In the genomic region with DNA sequence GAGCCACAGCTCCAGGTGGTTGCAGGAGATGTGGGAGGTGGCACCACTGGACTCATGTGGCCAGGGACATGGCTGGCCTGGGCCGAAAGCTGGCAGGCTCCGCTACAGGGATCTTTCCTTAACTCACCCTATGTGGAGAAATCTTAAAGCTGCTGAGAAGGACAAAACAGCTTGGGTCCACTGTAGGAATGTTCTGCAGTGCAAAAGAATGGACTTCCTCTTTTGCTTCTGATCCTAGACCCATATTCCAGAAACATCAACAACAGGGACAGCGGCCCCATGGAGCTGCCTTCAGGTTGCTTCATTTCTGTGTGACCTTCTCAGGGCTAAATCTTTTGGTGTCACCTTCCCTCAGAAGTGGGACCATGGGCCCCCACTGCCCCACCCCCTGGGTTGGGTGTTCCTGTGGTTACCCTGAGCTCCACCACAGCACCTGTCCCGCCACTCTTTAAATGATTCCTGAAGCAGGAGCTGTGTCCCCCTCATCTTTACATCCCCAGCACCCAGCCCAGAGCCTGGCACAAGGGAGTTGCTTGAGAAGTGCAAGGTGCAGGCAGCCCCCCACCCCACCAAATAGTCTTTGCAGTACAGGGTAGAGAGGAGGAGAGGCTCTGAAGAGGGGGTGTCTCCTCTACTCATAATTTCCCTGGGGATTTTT, we compare ENCODE assay signal across 32 cellular contexts.
"Had no signal": no experiment of that assay in that cellular context is flagged by ENCODE, and none has a peak within 500 bp of the region (broad histone marks: within the 10 kb centered on the region; RNA-seq: fewer than 3 reads in every experiment).

No MANE protein-coding gene starts in this region.

- H3K36me3 ChIP-seq: adrenal gland, colonic mucosa, esophagus squamous epithelium, gastroesophageal sphincter had no signal

- H3K4me3 ChIP-seq: adrenal gland, body of pancreas, colonic mucosa, esophagus squamous epithelium, gastroesophageal sphincter had no signal

- H3K4me3 Mint-ChIP-seq: activated CD4-positive, alpha-beta memory T cell treated with anti-CD3 and anti-CD28 coated beads for 36 hours; activated CD4-positive, alpha-beta T cell treated with anti-CD3 and anti-CD28 coated beads for 36 hours; activated CD4-positive, alpha-beta T cell treated with anti-CD3 and anti-CD28 coated beads, Interleukin-2, amount 10 ng/mL, durations not matched to agents 24 days and 14 days; activated CD8-positive, alpha-beta memory T cell treated with anti-CD3 and anti-CD28 coated beads, Interleukin-2, amount 10 ng/mL, durations not matched to agents 7 days and 5 days; activated CD8-positive, alpha-beta T cell treated with anti-CD3 and anti-CD28 coated beads, Interleukin-2, amount 10 ng/mL, durations not matched to agents 7 days and 5 days; activated naive CD4-positive, alpha-beta T cell treated with anti-CD3 and anti-CD28 coated beads for 36 hours; activated naive CD4-positive, alpha-beta T cell treated with anti-CD3 and anti-CD28 coated beads, Interleukin-2, amount 50 U/mL, for 24 hours; activated naive CD8-positive, alpha-beta T cell treated with anti-CD3 and anti-CD28 coated beads for 36 hours; activated naive CD8-positive, alpha-beta T cell treated with anti-CD3 and anti-CD28 coated beads, Interleukin-2, amount 50 U/mL, for 24 hours; activated T-helper 1 cell treated with anti-CD3 and anti-CD28 coated beads, Interleukin-12 subunit alpha, Interleukin-12 subunit beta, Interleukin-2, Interleukin-4 antibody, amounts not matched to agents 30 ng/mL and 10 ng/mL and 1 ng/mL, durations not matched to agents 14 hours and 24 hours and 36 hours had no signal

- H3K4me1 Mint-ChIP-seq: activated CD4-positive, alpha-beta T cell treated with anti-CD3 and anti-CD28 coated beads for 36 hours; activated CD8-positive, alpha-beta memory T cell treated with anti-CD3 and anti-CD28 coated beads, Interleukin-2, amount 10 ng/mL, durations not matched to agents 7 days and 5 days; activated naive CD4-positive, alpha-beta T cell treated with anti-CD3 and anti-CD28 coated beads, Interleukin-2, amount 50 U/mL, for 24 hours; activated naive CD8-positive, alpha-beta T cell treated with anti-CD3 and anti-CD28 coated beads for 36 hours; activated naive CD8-positive, alpha-beta T cell treated with anti-CD3 and anti-CD28 coated beads, Interleukin-2, amount 50 U/mL, for 24 hours had no signal

- H3K27ac ChIP-seq: adrenal gland, body of pancreas, colonic mucosa, epithelial cell of prostate, esophagus squamous epithelium, gastroesophageal sphincter had no signal

- ATAC-seq: activated CD4-positive, alpha-beta T cell treated with anti-CD3 and anti-CD28 coated beads for 36 hours; activated CD8-positive, alpha-beta memory T cell treated with anti-CD3 and anti-CD28 coated beads, Interleukin-2, amount 10 ng/mL, durations not matched to agents 7 days and 5 days; activated CD8-positive, alpha-beta T cell treated with anti-CD3 and anti-CD28 coated beads, Interleukin-2, amount 10 ng/mL, durations not matched to agents 7 days and 5 days; activated naive CD8-positive, alpha-beta T cell treated with anti-CD3 and anti-CD28 coated beads, Interleukin-2, amount 50 U/mL, for 24 hours; body of pancreas; gastroesophageal sphincter had no signal

- H3K4me1 ChIP-seq: colonic mucosa, gastroesophageal sphincter had no signal

- DNase-seq: activated CD4-positive, alpha-beta memory T cell treated with anti-CD3 and anti-CD28 coated beads for 36 hours; activated CD4-positive, alpha-beta T cell treated with anti-CD3 and anti-CD28 coated beads for 36 hours; activated CD4-positive, alpha-beta T cell treated with anti-CD3 and anti-CD28 coated beads, Interleukin-2, amount 10 ng/mL, durations not matched to agents 24 days and 14 days; activated CD4-positive, CD25-positive, alpha-beta regulatory T cell; activated CD4-positive, CD25-positive, alpha-beta regulatory T cell treated with anti-CD3 and anti-CD28 coated beads, Interleukin-2, amount 50 U/mL, for 72 hours; activated CD8-positive, alpha-beta memory T cell treated with anti-CD3 and anti-CD28 coated beads, Interleukin-2, amount 10 ng/mL, durations not matched to agents 7 days and 5 days; activated CD8-positive, alpha-beta memory T cell treated with anti-CD3 and anti-CD28 coated beads, Interleukin-2, amount 50 U/mL, for 4 hours; activated CD8-positive, alpha-beta T cell treated with anti-CD3 and anti-CD28 coated beads, Interleukin-2, amount 10 ng/mL, durations not matched to agents 7 days and 5 days; activated effector memory CD4-positive, alpha-beta T cell treated with anti-CD3 and anti-CD28 coated beads, Interleukin-2, amount 50 U/mL, for 16 hours; activated naive CD4-positive, alpha-beta T cell treated with anti-CD3 and anti-CD28 coated beads for 36 hours; activated naive CD8-positive, alpha-beta T cell treated with anti-CD3 and anti-CD28 coated beads for 36 hours; activated naive CD8-positive, alpha-beta T cell treated with anti-CD3 and anti-CD28 coated beads, Interleukin-2, amount 50 U/mL, for 24 hours; activated T-cell treated with anti-CD3 and anti-CD28 coated beads, Interleukin-2, amount 50 U/mL, for 1 hour; activated T-cell treated with anti-CD3 and anti-CD28 coated beads, Interleukin-2, amount 50 U/mL, for 48 hours; amygdala; aorta; body of pancreas; caudate nucleus; effector CD8-positive, alpha-beta T cell; esophagus squamous epithelium; foreskin melanocyte; T-helper 2 cell had no signal

- H3K9me3 Mint-ChIP-seq: activated CD4-positive, alpha-beta memory T cell treated with anti-CD3 and anti-CD28 coated beads for 36 hours; activated CD4-positive, alpha-beta T cell treated with anti-CD3 and anti-CD28 coated beads, Interleukin-2, amount 10 ng/mL, durations not matched to agents 24 days and 14 days; activated naive CD4-positive, alpha-beta T cell treated with anti-CD3 and anti-CD28 coated beads for 36 hours; activated naive CD4-positive, alpha-beta T cell treated with anti-CD3 and anti-CD28 coated beads, Interleukin-2, amount 50 U/mL, for 24 hours; activated naive CD8-positive, alpha-beta T cell treated with anti-CD3 and anti-CD28 coated beads for 36 hours; activated naive CD8-positive, alpha-beta T cell treated with anti-CD3 and anti-CD28 coated beads, Interleukin-2, amount 50 U/mL, for 24 hours; activated T-helper 1 cell treated with anti-CD3 and anti-CD28 coated beads, Interleukin-12 subunit alpha, Interleukin-12 subunit beta, Interleukin-2, Interleukin-4 antibody, amounts not matched to agents 30 ng/mL and 10 ng/mL and 1 ng/mL, durations not matched to agents 14 hours and 24 hours and 36 hours; activated T-helper 2 cell treated with anti-CD3 and anti-CD28 coated beads, Interferon-gamma antibody, Interleukin-2, Interleukin-4, amounts not matched to agents 10 μg/mL and 5 μg/mL and 100 μg/mL, durations not matched to agents 14 hours and 24 hours and 36 hours had no signal

- FAIRE-seq: endometrium, endothelial cell of umbilical vein, TTC549 had no signal

- H3K27me3 ChIP-seq: adrenal gland, body of pancreas, colonic mucosa, esophagus squamous epithelium, gastroesophageal sphincter had no signal

- H3K36me3 Mint-ChIP-seq: activated CD4-positive, alpha-beta memory T cell treated with anti-CD3 and anti-CD28 coated beads for 36 hours; activated CD8-positive, alpha-beta memory T cell treated with anti-CD3 and anti-CD28 coated beads, Interleukin-2, amount 10 ng/mL, durations not matched to agents 7 days and 5 days; activated naive CD4-positive, alpha-beta T cell treated with anti-CD3 and anti-CD28 coated beads, Interleukin-2, amount 50 U/mL, for 24 hours; activated naive CD8-positive, alpha-beta T cell treated with anti-CD3 and anti-CD28 coated beads for 36 hours had no signal

- H3K9me3 ChIP-seq: adrenal gland, body of pancreas, colonic mucosa, esophagus squamous epithelium, gastroesophageal sphincter had no signal

- H3K27ac Mint-ChIP-seq: activated CD4-positive, alpha-beta memory T cell treated with anti-CD3 and anti-CD28 coated beads for 36 hours; activated CD4-positive, alpha-beta T cell treated with anti-CD3 and anti-CD28 coated beads for 36 hours; activated CD4-positive, alpha-beta T cell treated with anti-CD3 and anti-CD28 coated beads, Interleukin-2, amount 10 ng/mL, durations not matched to agents 24 days and 14 days; activated CD8-positive, alpha-beta memory T cell treated with anti-CD3 and anti-CD28 coated beads, Interleukin-2, amount 10 ng/mL, durations not matched to agents 7 days and 5 days; activated CD8-positive, alpha-beta T cell treated with anti-CD3 and anti-CD28 coated beads, Interleukin-2, amount 10 ng/mL, durations not matched to agents 7 days and 5 days; activated naive CD4-positive, alpha-beta T cell treated with anti-CD3 and anti-CD28 coated beads for 36 hours; activated naive CD4-positive, alpha-beta T cell treated with anti-CD3 and anti-CD28 coated beads, Interleukin-2, amount 50 U/mL, for 24 hours; activated naive CD8-positive, alpha-beta T cell treated with anti-CD3 and anti-CD28 coated beads for 36 hours; activated naive CD8-positive, alpha-beta T cell treated with anti-CD3 and anti-CD28 coated beads, Interleukin-2, amount 50 U/mL, for 24 hours; activated T-helper 1 cell treated with anti-CD3 and anti-CD28 coated beads, Interleukin-12 subunit alpha, Interleukin-12 subunit beta, Interleukin-2, Interleukin-4 antibody, amounts not matched to agents 30 ng/mL and 10 ng/mL and 1 ng/mL, durations not matched to agents 14 hours and 24 hours and 36 hours; activated T-helper 2 cell treated with anti-CD3 and anti-CD28 coated beads, Interferon-gamma antibody, Interleukin-2, Interleukin-4, amounts not matched to agents 10 μg/mL and 5 μg/mL and 100 μg/mL, durations not matched to agents 14 hours and 24 hours and 36 hours had no signal
